ENCODE assay signal across 11 cellular contexts in the genomic region with DNA sequence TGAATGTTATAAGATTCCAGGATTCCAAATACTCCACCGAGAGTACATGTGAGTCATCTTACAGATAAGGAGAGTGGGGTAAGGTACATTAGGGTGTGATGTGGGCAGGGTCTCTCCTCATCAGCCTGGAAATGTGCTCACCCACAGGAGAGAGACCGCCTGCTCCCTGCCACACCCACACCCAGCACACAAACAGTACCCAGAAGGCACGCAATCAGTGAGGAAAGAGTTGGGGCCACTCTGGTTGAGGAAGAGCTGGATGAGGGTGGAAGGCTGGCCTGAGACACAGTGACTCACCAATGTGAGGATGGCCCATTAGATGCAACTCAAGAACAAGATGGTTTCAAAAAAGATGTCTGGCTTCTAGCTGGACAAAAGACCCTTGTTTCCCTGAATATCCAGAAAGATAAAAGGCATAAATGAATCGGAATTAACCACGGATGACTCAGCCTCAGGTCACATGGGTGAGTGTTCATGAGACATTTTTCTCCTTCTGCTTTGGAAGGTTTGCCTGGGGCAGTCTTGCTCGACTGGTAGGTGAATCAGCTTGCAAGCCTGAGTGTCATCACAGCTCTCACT. TPM values are rescaled to one million over a fixed set of nuclear protein-coding genes. Genes with fewer than 3 reads are reported as not detected.
DNase-seq lines count a peak whose midpoint lies in the region; ATAC-seq, FAIRE-seq and TF ChIP-seq lines count a peak whose summit lies in the region.
"Had no signal": no experiment of that assay in that cellular context is flagged by ENCODE, and none has a peak within 500 bp of the region (broad histone marks: within the 10 kb centered on the region; RNA-seq: fewer than 3 reads in every experiment).

No MANE protein-coding gene starts in this region.

- no peaks in the 10 kb centered on the region for H4K20me1 ChIP-seq in HepG2 (ENCODE audit: insufficient read depth, low read length)

- H3K27ac ChIP-seq in AG04450 (ENCODE audit: low read depth, low read length) (peak overlapping the region; percentile 79), HepG2 (ENCODE audit: extremely low read length, insufficient read depth, low read length) (no peak overlapping the region)

- no peak overlapping the region for H3K4me3 ChIP-seq in AG04450 (ENCODE audit: low read depth, low read length)
- H3K4me3 ChIP-seq in astrocyte of the spinal cord (ENCODE audit: low read depth, low read length), result no peak overlapping the region
- H3K4me3 ChIP-seq in HepG2 (replicated peaks in 1 of 3; ENCODE audit: insufficient read depth in 1 of 3, low read depth in 2 of 3, low read length in 3 of 3), result no peak overlapping the region

- 3% methylated on average over 6 of the region's 6 CpGs for WGBS in HepG2 (ENCODE audit: low lambda C conversion rate)

- peak; percentile 62 for ATAC-seq in HepG2
- ATAC-seq in GM19463 (IDR thresholded peaks at IDR 0.05; ENCODE audit: unreplicated experiment), result no peak
- ATAC-seq in GM21367 (IDR thresholded peaks at IDR 0.05; ENCODE audit: unreplicated experiment), result no peak

- peak; percentile 74 for DNase-seq in AG04450 (ENCODE audit: low read depth, low spot score)
- peak; percentile 92 for DNase-seq in astrocyte of the spinal cord (ENCODE audit: low read depth, low spot score)
- DNase-seq in HepG2 (ENCODE audit: low spot score), result peak; percentile 64
- no peak for DNase-seq in UCSD-AML1 (lab: John Stamatoyannopoulos, UW; ENCODE audit: unreplicated experiment)
- DNase-seq in ecto neural progenitor cell (ENCODE audit: low spot score), result no peak
- DNase-seq: DND-41, NCI-H1694 treated with DMSO at 0.1 percent for 48 hours had no signal

- no peaks in the 10 kb centered on the region for H3K27me3 ChIP-seq in AG04450 (ENCODE audit: control insufficient read depth, insufficient read depth, low read length)
- no peaks in the 10 kb centered on the region for H3K27me3 ChIP-seq in HepG2 (ENCODE audit: control insufficient read depth in 1 of 2, insufficient read depth in 2 of 2, low read length in 2 of 2)

- in situ Hi-C loops in astrocyte of the spinal cord (cut with HindIII; ENCODE audit: low sequenced_read_pairs) (no loop called here), HepG2 (cut with HindIII; ENCODE audit: extremely low pct_ligation_motif_present, low pct_unique_long_range_greater_than_20kb) (no loop called here)

- FAIRE-seq in HepG2 (lab: Jason Lieb, UNC), result no peak
- FAIRE-seq: frontal cortex had no signal

- H3K4me1 ChIP-seq in HepG2 (ENCODE audit: insufficient read depth, low read length), result peaks cover 13% of the 10 kb centered on the region

- H3K9me3 ChIP-seq in AG04450 (ENCODE audit: control insufficient read depth, insufficient read depth, low read length), result peaks cover 3% of the 10 kb centered on the region; the same call in 1 of the 2 replicates
- H3K9me3 ChIP-seq in HepG2 (ENCODE audit: low read length), result no peaks in the 10 kb centered on the region

- no TSS peak for BruUV-seq in HepG2 (replicated peaks; lab: Mats Ljungman, UMichigan)

- TF ChIP-seq CTCF in AG04450 (IDR thresholded peaks at IDR 0.05; ENCODE audit: low read depth, low read length) (no peak), astrocyte of the spinal cord (IDR thresholded peaks at IDR 0.05; ENCODE audit: low read depth, low read length) (no peak), HepG2 (CRISPR knock-in tag; IDR thresholded peaks at IDR 0.05) (no peak)

- no peak for TF ChIP-seq POLR2A in HepG2 (IDR thresholded peaks at IDR 0.05; ENCODE audit: insufficient read depth in 1 of 2, low read depth in 2 of 2, low read length in 2 of 2)

- no peaks in the 10 kb centered on the region for H3K79me2 ChIP-seq in HepG2 (ENCODE audit: insufficient read depth, low read length)

- CTCF ChIA-PET in AG04450 (lab: Charles Lee) (interaction anchor here (1.0 kb wide), 1 partner anchor 379 kb away, joined by 3 read pairs; no protein-coding TSS in a partner anchor), HepG2 (lab: Yijun Ruan, JAX; ENCODE audit: low intra/inter-chr PET ratio, low total read pairs) (no interaction called here)

- POLR2A ChIA-PET in AG04450 (lab: Yijun Ruan, JAX) (interaction anchor here (0.6 kb wide), 1 partner anchor 312 kb away, joined by 3 read pairs; no protein-coding TSS in a partner anchor), HepG2 (lab: Yijun Ruan, JAX) (interaction anchor here (1.1 kb wide), 1 partner anchor 21 kb away, joined by 5 read pairs; no protein-coding TSS in a partner anchor)

- no peak for TF ChIP-seq EP300 in Ishikawa (IDR thresholded peaks at IDR 0.05; ENCODE audit: borderline replicate concordance)
- TF ChIP-seq EP300 in HepG2 (IDR thresholded peaks at IDR 0.05; ENCODE audit: low read depth in 2 of 2, low read length in 2 of 2), result no peak
- TF ChIP-seq EP300 in HepG2 (CRISPR knock-in tag; IDR thresholded peaks at IDR 0.05; ENCODE audit: borderline replicate concordance), result no peak

- H3K9ac ChIP-seq in HepG2 (ENCODE audit: insufficient read depth, low read depth, low read length), result no peak overlapping the region

- H2AFZ ChIP-seq in HepG2 (ENCODE audit: low read length), result no peak overlapping the region

- intact Hi-C loops in HepG2 (cut with micrococcal nuclease; ENCODE audit: unreplicated experiment), result no loop called here

- peak overlapping the region; percentile 30; the same call in 1 of the 2 replicates for H3K4me2 ChIP-seq in HepG2 (ENCODE audit: low read depth, low read length)

- no peak for TF ChIP-seq RAD21 in Ishikawa (IDR thresholded peaks at IDR 0.05; ENCODE audit: low read depth)
- TF ChIP-seq RAD21 in HepG2 (CRISPR knock-in tag; IDR thresholded peaks at IDR 0.05), result no peak

- H3K36me3 ChIP-seq in HepG2 (replicated peaks in 1 of 2; ENCODE audit: control insufficient read depth in 1 of 2, insufficient read depth in 2 of 2, low read length in 2 of 2), result no peaks in the 10 kb centered on the region

TF ChIP-seq in HepG2, 621 proteins besides CTCF, POLR2A, EP300 and RAD21:
- TF ChIP-seq ZNF644 (CRISPR knock-in tag; IDR thresholded peaks at IDR 0.05; ENCODE audit: low read depth) (peak; percentile 50; the same call in 1 of the 2 replicates), FOSL2 (CRISPR knock-in tag; IDR thresholded peaks at IDR 0.05) (peak; percentile 72), ZNF547 (CRISPR knock-in tag; IDR thresholded peaks at IDR 0.05) (no peak)

RNA-seq across cellular contexts. Expression of a gene that starts 51.1 kb away (rescaled TPM):
- polyA plus RNA-seq in AG04450 (2011; rRNA removed) (19.4 and 20.1 TPM in 2 replicates), HepG2 (2011; rRNA removed) (6.0 and 6.3 TPM in 2 replicates)
- 22.8 and 30.2 TPM in 2 replicates for polyA minus RNA-seq in AG04450 (2011; rRNA and poly(A)+ RNA removed)
- 20.0 TPM in 2 replicates for total RNA-seq in HepG2 (2016; rRNA removed; fragmentation: Illumina TruSeq; extraction: Trizol)
- 9.3 and 10.4 TPM in 2 replicates for total RNA-seq in HepG2 (2016; cell fraction: cytosol; rRNA removed; fragmentation: Illumina TruSeq; extraction: Trizol; ENCODE audit: low read depth)
- 18.6 and 20.5 TPM in 2 replicates for total RNA-seq in HepG2 (2016; cell fraction: insoluble cytoplasmic fraction; rRNA removed; fragmentation: Illumina TruSeq; extraction: Trizol)
- total RNA-seq in HepG2 (2016; cell fraction: membrane; rRNA removed; fragmentation: Illumina TruSeq; extraction: Trizol), result 15.5 and 16.5 TPM in 2 replicates
- 29.5 and 30.3 TPM in 2 replicates for total RNA-seq in HepG2 (2016; cell fraction: nucleus; rRNA removed; fragmentation: Illumina TruSeq; extraction: Trizol)
- 4.6 and 6.5 TPM in 2 replicates for polyA plus RNA-seq in HepG2 (2011; cell fraction: cytosol; rRNA removed)
- 8.6 and 9.9 TPM in 2 replicates for polyA plus RNA-seq in HepG2 (2011; cell fraction: nucleus; rRNA removed)
- polyA plus RNA-seq in HepG2 (2012), result 9.2 and 12.5 TPM in 2 replicates
- 1.4 and 1.7 TPM in 2 replicates for polyA plus RNA-seq in HepG2 (2016; cell fraction: cytosol; fragmentation: Illumina TruSeq; extraction: Trizol; ENCODE audit: low read depth)
- polyA plus RNA-seq in HepG2 (2016; cell fraction: insoluble cytoplasmic fraction; fragmentation: Illumina TruSeq; extraction: Trizol; ENCODE audit: low read depth), result 12.6 and 13.6 TPM in 2 replicates
- polyA plus RNA-seq in HepG2 (2016; cell fraction: membrane; fragmentation: Illumina TruSeq; extraction: Trizol; ENCODE audit: low read depth), result 5.8 and 5.9 TPM in 2 replicates
- 26.4 and 29.4 TPM in 2 replicates for polyA plus RNA-seq in HepG2 (2016; cell fraction: nucleus; fragmentation: Illumina TruSeq; extraction: Trizol; ENCODE audit: insufficient read depth, low read depth)
- polyA minus RNA-seq in HepG2 (2011; rRNA and poly(A)+ RNA removed; ENCODE audit: low replicate concordance), result 9.6 and 24.5 TPM in 2 replicates
- polyA minus RNA-seq in HepG2 (2011; cell fraction: cytosol; rRNA and poly(A)+ RNA removed), result 13.1 and 14.4 TPM in 2 replicates
- polyA minus RNA-seq in HepG2 (2011; cell fraction: nucleus; rRNA and poly(A)+ RNA removed), result 23.7 and 26.4 TPM in 2 replicates

Comparison
In these comparisons a context has a peak if more than half of its experiments do, and no peak if none do; other contexts are left out.
1. DNase-seq: peak in AG04450 (single experiment), astrocyte of the spinal cord (single experiment) and HepG2 (single experiment); none in UCSD-AML1 (single experiment) and ecto neural progenitor cell (single experiment).